In the genomic region with DNA sequence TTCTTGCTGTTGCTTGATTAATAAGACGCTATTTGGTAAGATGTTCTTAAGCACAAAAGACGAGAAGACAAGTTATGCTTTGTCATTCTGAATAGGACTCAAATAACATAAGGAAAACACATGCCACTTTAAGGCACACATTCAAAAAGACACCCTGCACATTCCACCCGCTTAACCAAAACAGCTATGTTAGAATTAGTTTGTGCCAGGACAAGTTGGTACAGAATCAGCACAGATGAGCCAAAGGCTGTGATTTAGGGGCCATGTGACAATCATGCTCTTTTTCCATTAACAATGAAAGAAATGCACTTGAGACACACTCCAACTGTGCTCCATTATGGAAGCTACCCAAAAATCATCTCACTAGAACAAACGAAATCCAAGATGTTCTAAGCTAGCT, we compare ENCODE assay signal across 9 cellular contexts. TPM values are rescaled to one million over a fixed set of nuclear protein-coding genes. Genes with fewer than 3 reads are reported as not detected.
A peak's percentile ranks its signal among the peaks of the same experiment; 100 is the strongest.
DNase-seq lines count a peak whose midpoint lies in the region; FAIRE-seq and TF ChIP-seq lines count a peak whose summit lies in the region.
"Had no signal": no experiment of that assay in that cellular context is flagged by ENCODE, and none has a peak within 500 bp of the region (broad histone marks: within the 10 kb centered on the region; RNA-seq: fewer than 3 reads in every experiment).

No MANE protein-coding gene starts in this region.

- CTCF ChIA-PET in activated naive CD4-positive, alpha-beta T cell treated with anti-CD3 and anti-CD28 coated beads, Interleukin-2, amount 10 ng/mL, durations not matched to agents 7 days and 5 days (lab: Charles Lee): interaction anchor here (0.8 kb wide), 2 partner anchors 55 to 62 kb away, joined by 3 to 4 read pairs; no protein-coding TSS in a partner anchor

- peaks cover 72% of the 10 kb centered on the region for H3K4me1 Mint-ChIP-seq in activated naive CD4-positive, alpha-beta T cell treated with anti-CD3 and anti-CD28 coated beads, Interleukin-2, amount 10 ng/mL, durations not matched to agents 7 days and 5 days
- peaks cover 63% of the 10 kb centered on the region for H3K4me1 Mint-ChIP-seq in activated naive CD8-positive, alpha-beta T cell treated with anti-CD3 and anti-CD28 coated beads for 36 hours

- TF ChIP-seq CTCF in kidney (IDR thresholded peaks at IDR 0.05; ENCODE audit: borderline replicate concordance, extremely low read depth, insufficient read depth) (no peak), tibial artery (IDR thresholded peaks at IDR 0.05) (no peak)

- H3K36me3 ChIP-seq in kidney (ENCODE audit: control insufficient read depth in 1 of 2, insufficient read depth in 2 of 2, low read length in 2 of 2) (no peaks in the 10 kb centered on the region), tibial artery (no peaks in the 10 kb centered on the region)

- FAIRE-seq in kidney (lab: Jason Lieb, UNC): no peak

- no peak overlapping the region for H3K9ac ChIP-seq in kidney (ENCODE audit: low read length in 2 of 2)

- no peaks in the 10 kb centered on the region for H3K27me3 ChIP-seq in tibial artery
- H3K27me3 ChIP-seq: SJSA1 had no signal

- H3K4me3 ChIP-seq in kidney (ENCODE audit: low read length in 2 of 2) (peak overlapping the region; percentile 13 to 17), tibial artery (peak overlapping the region in 1 of 2 donors; percentile 16)
- H3K4me3 ChIP-seq: SJSA1 had no signal

- no peaks in the 10 kb centered on the region for H3K9me3 Mint-ChIP-seq in activated naive CD4-positive, alpha-beta T cell treated with anti-CD3 and anti-CD28 coated beads, Interleukin-2, amount 10 ng/mL, durations not matched to agents 7 days and 5 days
- no peaks in the 10 kb centered on the region for H3K9me3 Mint-ChIP-seq in activated naive CD8-positive, alpha-beta T cell treated with anti-CD3 and anti-CD28 coated beads for 36 hours

- peaks cover 29% of the 10 kb centered on the region for H3K36me3 Mint-ChIP-seq in activated naive CD4-positive, alpha-beta T cell treated with anti-CD3 and anti-CD28 coated beads, Interleukin-2, amount 10 ng/mL, durations not matched to agents 7 days and 5 days
- peaks cover 36% of the 10 kb centered on the region for H3K36me3 Mint-ChIP-seq in activated naive CD8-positive, alpha-beta T cell treated with anti-CD3 and anti-CD28 coated beads for 36 hours

- H3K27ac ChIP-seq in kidney (ENCODE audit: low read depth in 2 of 2, low read length in 2 of 2): peak overlapping the region in 1 of 2 donors; percentile 12
- peak overlapping the region; percentile 55 for H3K27ac ChIP-seq in tibial artery
- H3K27ac ChIP-seq: SJSA1 had no signal

- H3K9me3 ChIP-seq in kidney (ENCODE audit: control insufficient read depth in 1 of 2, low read length in 2 of 2): no peaks in the 10 kb centered on the region
- no peaks in the 10 kb centered on the region for H3K9me3 ChIP-seq in tibial artery
- H3K9me3 ChIP-seq: SJSA1 had no signal

- H3K4me3 Mint-ChIP-seq in activated naive CD4-positive, alpha-beta T cell treated with anti-CD3 and anti-CD28 coated beads, Interleukin-2, amount 10 ng/mL, durations not matched to agents 7 days and 5 days: peak overlapping the region; percentile 3
- H3K4me3 Mint-ChIP-seq in activated naive CD8-positive, alpha-beta T cell treated with anti-CD3 and anti-CD28 coated beads for 36 hours: peak overlapping the region; percentile 55

- H3K4me1 ChIP-seq in kidney (ENCODE audit: control insufficient read depth in 1 of 2, insufficient read depth in 1 of 2, low read depth in 1 of 2, low read length in 2 of 2) (peaks cover 30 to 32% of the 10 kb centered on the region in 2 donors), tibial artery (peaks cover 0 to 84% (median 50%) of the 10 kb centered on the region in 4 donors)

- no peaks in the 10 kb centered on the region for H3K27me3 Mint-ChIP-seq in activated naive CD4-positive, alpha-beta T cell treated with anti-CD3 and anti-CD28 coated beads, Interleukin-2, amount 10 ng/mL, durations not matched to agents 7 days and 5 days
- H3K27me3 Mint-ChIP-seq in activated naive CD8-positive, alpha-beta T cell treated with anti-CD3 and anti-CD28 coated beads for 36 hours: no peaks in the 10 kb centered on the region

- H3K27ac Mint-ChIP-seq in activated naive CD4-positive, alpha-beta T cell treated with anti-CD3 and anti-CD28 coated beads, Interleukin-2, amount 10 ng/mL, durations not matched to agents 7 days and 5 days: peak overlapping the region; percentile 68
- H3K27ac Mint-ChIP-seq in activated naive CD8-positive, alpha-beta T cell treated with anti-CD3 and anti-CD28 coated beads for 36 hours: peak overlapping the region; percentile 2

- DNase-seq in activated naive CD4-positive, alpha-beta T cell treated with anti-CD3 and anti-CD28 coated beads, Interleukin-2, amount 10 ng/mL, durations not matched to agents 7 days and 5 days: no peak
- DNase-seq in activated naive CD4-positive, alpha-beta T cell (lab: John Stamatoyannopoulos, UW): no peak
- no peak for DNase-seq in activated naive CD8-positive, alpha-beta T cell treated with anti-CD3 and anti-CD28 coated beads for 36 hours
- DNase-seq in kidney: no peak
- DNase-seq in tibial artery: no peak
- DNase-seq in HK-2 (ENCODE audit: unreplicated experiment): no peak
- DNase-seq in NCI-H187 treated with DMSO at 0.1 percent for 48 hours (lab: John Stamatoyannopoulos, UW): no peak
- DNase-seq in GM19238 (ENCODE audit: insufficient read length, low spot score): no peak

- intact Hi-C loops in kidney (cut with DNase I): no loop called here
- intact Hi-C loops in tibial artery (cut with DNase I; ENCODE audit: low total_unique reads): loop anchor here (5.0 to 10.0 kb wide), 2 partner anchors 62 to 320 kb away; a partner anchor contains a TSS

RNA-seq across cellular contexts. Expression of a gene that starts 3.4 kb away (rescaled TPM):
- total RNA-seq in activated naive CD8-positive, alpha-beta T cell treated with anti-CD3 and anti-CD28 coated beads for 36 hours: 100 to 1,000 TPM; 229 to 231 TPM
- 112 TPM for total RNA-seq in kidney
- polyA plus RNA-seq in kidney (ENCODE audit: insufficient read depth, low read depth, low replicate concordance): 96.6 TPM

RNA-seq across cellular contexts. Expression of a gene that starts 60.0 kb away (rescaled TPM):
- total RNA-seq in activated naive CD8-positive, alpha-beta T cell treated with anti-CD3 and anti-CD28 coated beads for 36 hours: 100 to 1,000 TPM; 274 to 279 TPM
- total RNA-seq in kidney: 11.8 TPM
- polyA plus RNA-seq in kidney (ENCODE audit: insufficient read depth, low read depth, low replicate concordance): 5.6 TPM

Comparison
In these comparisons a context has a peak if more than half of its experiments do, and no peak if none do; other contexts are left out.
1. RNA of a gene that starts 60.0 kb away (total RNA-seq): 274 to 279 TPM in activated naive CD8-positive, alpha-beta T cell treated with anti-CD3 and anti-CD28 coated beads for 36 hours; 11.8 TPM in kidney (single experiment); every median in the first group is over 10 times any median in the second.